In genomic region chr11:48506169-48506568, GRCh38 we compare ENCODE assay signal across 2 cellular contexts. TPM values are rescaled to one million over a fixed set of nuclear protein-coding genes. Genes with fewer than 3 reads are reported as not detected.
"Had no signal": no experiment of that assay in that cellular context is flagged by ENCODE, and none has a peak within 500 bp of the region (broad histone marks: within the 10 kb centered on the region; RNA-seq: fewer than 3 reads in every experiment).

No MANE protein-coding gene starts in this region.

RNA-seq across cellular contexts. Expression of gene OR4A47, which starts 17.6 kb away (rescaled TPM):
- total RNA-seq: G401, GM12878 had no signal
- polyA plus RNA-seq: GM12878 had no signal
